In genomic region chr11:79600747-79601146, GRCh38 we compare ENCODE assay signal across 25 cellular contexts.
"Had no signal": no experiment of that assay in that cellular context is flagged by ENCODE, and none has a peak within 500 bp of the region (broad histone marks: within the 10 kb centered on the region; RNA-seq: fewer than 3 reads in every experiment).

No MANE protein-coding gene starts in this region.

- H3K4me1 ChIP-seq: body of pancreas, colonic mucosa, left lung, lower lobe of right lung, parathyroid adenoma, psoas muscle, right atrium auricular region, spleen, suprapubic skin, tibial artery, upper lobe of right lung had no signal

- DNase-seq: activated B cell treated with CpG ODN at 0.5 μM for 24 hours; activated CD8-positive, alpha-beta memory T cell treated with anti-CD3 and anti-CD28 coated beads, Interleukin-2, amount 10 ng/mL, durations not matched to agents 7 days and 5 days; activated CD8-positive, alpha-beta T cell treated with anti-CD3 and anti-CD28 coated beads, Interleukin-2, amount 10 ng/mL, durations not matched to agents 7 days and 5 days; activated naive CD4-positive, alpha-beta T cell treated with Interleukin-2 at 50 U/mL for 16 hours; activated T-cell treated with anti-CD3 and anti-CD28 coated beads, Interleukin-2, amount 50 U/mL, for 48 hours; anterior cingulate cortex; body of pancreas; colonic mucosa; effector CD8-positive, alpha-beta T cell; left lung; lower lobe of right lung; mesenchymal stem cell; naive thymus-derived CD8-positive, alpha-beta T cell; occipital lobe; psoas muscle; spleen; stimulated activated naive CD4-positive, alpha-beta T cell; tibial artery; upper lobe of right lung had no signal

- H3K9me3 ChIP-seq: body of pancreas, colonic mucosa, left lung, lower lobe of right lung, psoas muscle, right atrium auricular region, suprapubic skin, tibial artery, upper lobe of right lung had no signal

- H3K27ac Mint-ChIP-seq: activated B cell treated with CpG ODN at 0.5 μM for 24 hours; activated CD8-positive, alpha-beta memory T cell treated with anti-CD3 and anti-CD28 coated beads, Interleukin-2, amount 10 ng/mL, durations not matched to agents 7 days and 5 days; activated CD8-positive, alpha-beta T cell treated with anti-CD3 and anti-CD28 coated beads, Interleukin-2, amount 10 ng/mL, durations not matched to agents 7 days and 5 days; activated naive CD8-positive, alpha-beta T cell; activated T-helper 2 cell treated with anti-CD3 and anti-CD28 coated beads, Interferon-gamma antibody, Interleukin-2, Interleukin-4, amounts not matched to agents 10 μg/mL and 5 μg/mL and 100 μg/mL, durations not matched to agents 14 hours and 24 hours and 36 hours; naive thymus-derived CD8-positive, alpha-beta T cell; neural progenitor cell had no signal

- H3K4me1 Mint-ChIP-seq: activated B cell treated with CpG ODN at 0.5 μM for 24 hours; activated CD8-positive, alpha-beta memory T cell treated with anti-CD3 and anti-CD28 coated beads, Interleukin-2, amount 10 ng/mL, durations not matched to agents 7 days and 5 days; naive thymus-derived CD8-positive, alpha-beta T cell had no signal

- H3K27me3 ChIP-seq: body of pancreas, colonic mucosa, left lung, neural progenitor cell, right atrium auricular region, spleen, suprapubic skin, tibial artery, upper lobe of right lung had no signal

- H3K27me3 Mint-ChIP-seq: activated B cell treated with CpG ODN at 0.5 μM for 24 hours; activated CD8-positive, alpha-beta memory T cell treated with anti-CD3 and anti-CD28 coated beads, Interleukin-2, amount 10 ng/mL, durations not matched to agents 7 days and 5 days; activated naive CD8-positive, alpha-beta T cell had no signal

- H3K4me3 Mint-ChIP-seq: activated B cell treated with CpG ODN at 0.5 μM for 24 hours; activated CD8-positive, alpha-beta memory T cell treated with anti-CD3 and anti-CD28 coated beads, Interleukin-2, amount 10 ng/mL, durations not matched to agents 7 days and 5 days; activated CD8-positive, alpha-beta T cell treated with anti-CD3 and anti-CD28 coated beads, Interleukin-2, amount 10 ng/mL, durations not matched to agents 7 days and 5 days; activated naive CD8-positive, alpha-beta T cell; naive thymus-derived CD8-positive, alpha-beta T cell; neural progenitor cell had no signal

- H3K27ac ChIP-seq: body of pancreas, colonic mucosa, left lung, lower lobe of right lung, neural progenitor cell, parathyroid adenoma, psoas muscle, right atrium auricular region, spleen, suprapubic skin, tibial artery, upper lobe of right lung had no signal

- H3K36me3 Mint-ChIP-seq: activated CD8-positive, alpha-beta memory T cell treated with anti-CD3 and anti-CD28 coated beads, Interleukin-2, amount 10 ng/mL, durations not matched to agents 7 days and 5 days; activated naive CD8-positive, alpha-beta T cell; naive thymus-derived CD8-positive, alpha-beta T cell; neural progenitor cell had no signal

- H3K4me3 ChIP-seq: body of pancreas, colonic mucosa, left lung, lower lobe of right lung, neural progenitor cell, psoas muscle, right atrium auricular region, spleen, suprapubic skin, tibial artery, upper lobe of right lung had no signal

- H3K9me3 Mint-ChIP-seq: activated T-helper 2 cell treated with anti-CD3 and anti-CD28 coated beads, Interferon-gamma antibody, Interleukin-2, Interleukin-4, amounts not matched to agents 10 μg/mL and 5 μg/mL and 100 μg/mL, durations not matched to agents 14 hours and 24 hours and 36 hours; neural progenitor cell had no signal

- H3K9ac ChIP-seq: neural progenitor cell, parathyroid adenoma had no signal

- H3K36me3 ChIP-seq: colonic mucosa, left lung, lower lobe of right lung, neural progenitor cell, right atrium auricular region, spleen, suprapubic skin, tibial artery, upper lobe of right lung had no signal
